ENCODE assay signal across 2 cellular contexts in the genomic region with DNA sequence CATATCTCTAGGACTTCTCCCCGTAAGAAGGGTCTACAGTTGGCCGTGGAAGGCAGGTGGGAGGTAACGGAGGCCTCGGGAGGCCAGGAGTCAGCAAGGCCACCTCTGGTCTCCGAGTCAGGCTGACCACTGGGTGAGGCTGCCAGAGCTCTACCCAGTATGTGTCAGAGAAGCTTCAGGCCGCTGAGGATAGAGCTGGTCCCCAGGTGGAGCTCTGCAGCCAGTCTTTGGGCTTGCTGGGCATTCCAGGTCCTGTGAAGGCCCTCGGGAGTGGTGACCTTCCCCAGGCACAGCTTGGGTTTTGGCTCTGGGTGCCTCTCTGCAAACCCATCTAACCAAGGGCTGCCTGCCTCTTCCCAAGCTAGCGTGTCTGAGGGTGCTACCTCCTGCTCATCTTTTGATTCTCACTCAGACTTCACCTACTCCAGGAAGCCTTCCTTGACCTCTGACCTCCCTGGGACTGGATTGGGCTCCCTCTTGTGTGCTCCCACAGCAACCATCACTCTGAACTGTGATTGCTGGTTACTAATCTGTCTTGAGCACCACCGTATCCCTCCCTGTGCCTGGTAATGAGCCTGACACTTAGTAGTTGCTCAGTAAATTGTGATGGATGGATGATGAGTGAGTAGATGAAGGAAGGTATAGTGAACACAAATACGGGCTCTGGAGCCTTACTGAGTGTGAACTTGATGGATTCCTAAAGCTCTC.
A peak's percentile ranks its signal among the peaks of the same experiment; 100 is the strongest.
TF ChIP-seq lines count a peak whose summit lies in the region.

No MANE protein-coding gene starts in this region.

TF ChIP-seq in HepG2, 621 proteins besides CTCF, POLR2A, EP300 and RAD21:
- TF ChIP-seq NR2F6 (IDR thresholded peaks at IDR 0.05) (peak; percentile 53; the same call in 1 of the 2 replicates), NR2F6 (CRISPR knock-in tag; IDR thresholded peaks at IDR 0.05) (no peak; the same call in 1 of the 2 replicates), ZNF441 (CRISPR knock-in tag; IDR thresholded peaks at IDR 0.05; ENCODE audit: borderline replicate concordance) (no peak), CREB3 (CRISPR knock-in tag; IDR thresholded peaks at IDR 0.05) (no peak), ZNF747 (CRISPR knock-in tag; IDR thresholded peaks at IDR 0.05; ENCODE audit: borderline replicate concordance) (no peak), STAG1 (CRISPR knock-in tag; IDR thresholded peaks at IDR 0.05) (peak; percentile 68), ZFAT (CRISPR knock-in tag; conservative IDR thresholded peaks at IDR 0.05) (no peak), NFIC (IDR thresholded peaks at IDR 0.05; ENCODE audit: low read length) (no peak)
- TF ChIP-seq, protein P1, sequence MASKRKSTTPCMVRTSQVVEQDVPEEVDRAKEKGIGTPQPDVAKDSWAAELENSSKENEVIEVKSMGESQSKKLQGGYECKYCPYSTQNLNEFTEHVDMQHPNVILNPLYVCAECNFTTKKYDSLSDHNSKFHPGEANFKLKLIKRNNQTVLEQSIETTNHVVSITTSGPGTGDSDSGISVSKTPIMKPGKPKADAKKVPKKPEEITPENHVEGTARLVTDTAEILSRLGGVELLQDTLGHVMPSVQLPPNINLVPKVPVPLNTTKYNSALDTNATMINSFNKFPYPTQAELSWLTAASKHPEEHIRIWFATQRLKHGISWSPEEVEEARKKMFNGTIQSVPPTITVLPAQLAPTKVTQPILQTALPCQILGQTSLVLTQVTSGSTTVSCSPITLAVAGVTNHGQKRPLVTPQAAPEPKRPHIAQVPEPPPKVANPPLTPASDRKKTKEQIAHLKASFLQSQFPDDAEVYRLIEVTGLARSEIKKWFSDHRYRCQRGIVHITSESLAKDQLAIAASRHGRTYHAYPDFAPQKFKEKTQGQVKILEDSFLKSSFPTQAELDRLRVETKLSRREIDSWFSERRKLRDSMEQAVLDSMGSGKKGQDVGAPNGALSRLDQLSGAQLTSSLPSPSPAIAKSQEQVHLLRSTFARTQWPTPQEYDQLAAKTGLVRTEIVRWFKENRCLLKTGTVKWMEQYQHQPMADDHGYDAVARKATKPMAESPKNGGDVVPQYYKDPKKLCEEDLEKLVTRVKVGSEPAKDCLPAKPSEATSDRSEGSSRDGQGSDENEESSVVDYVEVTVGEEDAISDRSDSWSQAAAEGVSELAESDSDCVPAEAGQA (IDR thresholded peaks at IDR 0.05; ENCODE audit: low read depth): no peak
- TF ChIP-seq, protein P1 (CRISPR knock-in tag; IDR thresholded peaks at IDR 0.05; ENCODE audit: borderline replicate concordance): no peak

TF ChIP-seq in Ishikawa, 13 proteins besides CTCF, POLR2A, EP300 and RAD21:
- TF ChIP-seq NFIC (IDR thresholded peaks at IDR 0.05) (no peak), EGR1 (IDR thresholded peaks at IDR 0.05) (no peak), YY1 (IDR thresholded peaks at IDR 0.05; ENCODE audit: low read depth) (no peak), FOXM1 (IDR thresholded peaks at IDR 0.05; ENCODE audit: borderline replicate concordance, low read depth) (no peak), ZBTB7A (IDR thresholded peaks at IDR 0.05; ENCODE audit: low read depth) (no peak), TCF12 (IDR thresholded peaks at IDR 0.05; ENCODE audit: low read depth) (no peak), TAF1 (IDR thresholded peaks at IDR 0.05; ENCODE audit: low read depth) (no peak), CREB1 (IDR thresholded peaks at IDR 0.05; ENCODE audit: low read depth) (no peak), CEBPB (IDR thresholded peaks at IDR 0.05) (no peak), TEAD4 (IDR thresholded peaks at IDR 0.05) (no peak)
- TF ChIP-seq, protein P2, sequence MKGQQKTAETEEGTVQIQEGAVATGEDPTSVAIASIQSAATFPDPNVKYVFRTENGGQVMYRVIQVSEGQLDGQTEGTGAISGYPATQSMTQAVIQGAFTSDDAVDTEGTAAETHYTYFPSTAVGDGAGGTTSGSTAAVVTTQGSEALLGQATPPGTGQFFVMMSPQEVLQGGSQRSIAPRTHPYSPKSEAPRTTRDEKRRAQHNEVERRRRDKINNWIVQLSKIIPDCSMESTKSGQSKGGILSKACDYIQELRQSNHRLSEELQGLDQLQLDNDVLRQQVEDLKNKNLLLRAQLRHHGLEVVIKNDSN (IDR thresholded peaks at IDR 0.05): no peak
- TF ChIP-seq, protein P3, sequence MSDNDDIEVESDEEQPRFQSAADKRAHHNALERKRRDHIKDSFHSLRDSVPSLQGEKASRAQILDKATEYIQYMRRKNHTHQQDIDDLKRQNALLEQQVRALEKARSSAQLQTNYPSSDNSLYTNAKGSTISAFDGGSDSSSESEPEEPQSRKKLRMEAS (IDR thresholded peaks at IDR 0.05): no peak
- TF ChIP-seq, protein P4, sequence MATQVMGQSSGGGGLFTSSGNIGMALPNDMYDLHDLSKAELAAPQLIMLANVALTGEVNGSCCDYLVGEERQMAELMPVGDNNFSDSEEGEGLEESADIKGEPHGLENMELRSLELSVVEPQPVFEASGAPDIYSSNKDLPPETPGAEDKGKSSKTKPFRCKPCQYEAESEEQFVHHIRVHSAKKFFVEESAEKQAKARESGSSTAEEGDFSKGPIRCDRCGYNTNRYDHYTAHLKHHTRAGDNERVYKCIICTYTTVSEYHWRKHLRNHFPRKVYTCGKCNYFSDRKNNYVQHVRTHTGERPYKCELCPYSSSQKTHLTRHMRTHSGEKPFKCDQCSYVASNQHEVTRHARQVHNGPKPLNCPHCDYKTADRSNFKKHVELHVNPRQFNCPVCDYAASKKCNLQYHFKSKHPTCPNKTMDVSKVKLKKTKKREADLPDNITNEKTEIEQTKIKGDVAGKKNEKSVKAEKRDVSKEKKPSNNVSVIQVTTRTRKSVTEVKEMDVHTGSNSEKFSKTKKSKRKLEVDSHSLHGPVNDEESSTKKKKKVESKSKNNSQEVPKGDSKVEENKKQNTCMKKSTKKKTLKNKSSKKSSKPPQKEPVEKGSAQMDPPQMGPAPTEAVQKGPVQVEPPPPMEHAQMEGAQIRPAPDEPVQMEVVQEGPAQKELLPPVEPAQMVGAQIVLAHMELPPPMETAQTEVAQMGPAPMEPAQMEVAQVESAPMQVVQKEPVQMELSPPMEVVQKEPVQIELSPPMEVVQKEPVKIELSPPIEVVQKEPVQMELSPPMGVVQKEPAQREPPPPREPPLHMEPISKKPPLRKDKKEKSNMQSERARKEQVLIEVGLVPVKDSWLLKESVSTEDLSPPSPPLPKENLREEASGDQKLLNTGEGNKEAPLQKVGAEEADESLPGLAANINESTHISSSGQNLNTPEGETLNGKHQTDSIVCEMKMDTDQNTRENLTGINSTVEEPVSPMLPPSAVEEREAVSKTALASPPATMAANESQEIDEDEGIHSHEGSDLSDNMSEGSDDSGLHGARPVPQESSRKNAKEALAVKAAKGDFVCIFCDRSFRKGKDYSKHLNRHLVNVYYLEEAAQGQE (IDR thresholded peaks at IDR 0.05; ENCODE audit: low read depth): no peak
